In the genomic region with DNA sequence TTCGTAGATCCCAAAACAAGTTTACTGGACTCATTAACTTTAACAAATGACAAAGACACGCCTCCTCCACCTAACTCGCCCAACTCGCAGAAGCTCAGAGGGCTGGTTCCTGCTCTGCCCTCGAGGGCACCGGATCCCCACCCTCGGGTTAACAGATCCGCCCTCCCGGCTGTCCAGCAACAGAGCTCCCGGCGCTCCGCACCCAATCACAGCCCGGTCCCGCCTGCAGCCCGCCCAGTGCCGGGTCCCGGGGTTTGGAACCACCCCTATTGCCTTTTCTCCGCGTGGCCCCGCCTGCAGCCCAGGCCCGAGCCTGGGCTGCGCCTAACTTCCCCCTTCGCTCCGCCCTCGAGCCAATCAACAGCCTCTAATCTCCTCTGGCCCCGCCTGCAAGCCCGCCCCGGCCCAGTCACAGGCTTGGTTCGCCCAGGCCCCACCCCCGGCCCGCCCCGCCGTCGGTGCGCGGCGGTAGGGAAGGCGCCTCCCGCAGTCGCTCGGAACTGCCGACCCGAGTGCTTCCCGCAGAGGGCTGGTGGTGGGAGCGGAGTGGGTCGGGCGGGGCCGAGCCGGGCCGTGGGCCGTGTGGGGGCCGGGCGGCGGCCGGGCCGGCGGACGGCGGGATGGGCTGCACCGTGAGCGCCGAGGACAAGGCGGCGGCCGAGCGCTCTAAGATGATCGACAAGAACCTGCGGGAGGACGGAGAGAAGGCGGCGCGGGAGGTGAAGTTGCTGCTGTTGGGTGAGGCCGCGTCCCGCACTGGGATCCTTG, we compare ENCODE assay signal across 1 cellular context.
TF ChIP-seq lines count a peak whose summit lies in the region.

TSS of gene GNAI2 (plus strand) at position 489 of the 768 bp plus-strand sequence. CDS start at position 621, 132 bp downstream.

TF ChIP-seq in HepG2, 621 proteins besides CTCF, POLR2A, EP300 and RAD21 (continued from another document and continues in another):
- TF ChIP-seq, protein P1, sequence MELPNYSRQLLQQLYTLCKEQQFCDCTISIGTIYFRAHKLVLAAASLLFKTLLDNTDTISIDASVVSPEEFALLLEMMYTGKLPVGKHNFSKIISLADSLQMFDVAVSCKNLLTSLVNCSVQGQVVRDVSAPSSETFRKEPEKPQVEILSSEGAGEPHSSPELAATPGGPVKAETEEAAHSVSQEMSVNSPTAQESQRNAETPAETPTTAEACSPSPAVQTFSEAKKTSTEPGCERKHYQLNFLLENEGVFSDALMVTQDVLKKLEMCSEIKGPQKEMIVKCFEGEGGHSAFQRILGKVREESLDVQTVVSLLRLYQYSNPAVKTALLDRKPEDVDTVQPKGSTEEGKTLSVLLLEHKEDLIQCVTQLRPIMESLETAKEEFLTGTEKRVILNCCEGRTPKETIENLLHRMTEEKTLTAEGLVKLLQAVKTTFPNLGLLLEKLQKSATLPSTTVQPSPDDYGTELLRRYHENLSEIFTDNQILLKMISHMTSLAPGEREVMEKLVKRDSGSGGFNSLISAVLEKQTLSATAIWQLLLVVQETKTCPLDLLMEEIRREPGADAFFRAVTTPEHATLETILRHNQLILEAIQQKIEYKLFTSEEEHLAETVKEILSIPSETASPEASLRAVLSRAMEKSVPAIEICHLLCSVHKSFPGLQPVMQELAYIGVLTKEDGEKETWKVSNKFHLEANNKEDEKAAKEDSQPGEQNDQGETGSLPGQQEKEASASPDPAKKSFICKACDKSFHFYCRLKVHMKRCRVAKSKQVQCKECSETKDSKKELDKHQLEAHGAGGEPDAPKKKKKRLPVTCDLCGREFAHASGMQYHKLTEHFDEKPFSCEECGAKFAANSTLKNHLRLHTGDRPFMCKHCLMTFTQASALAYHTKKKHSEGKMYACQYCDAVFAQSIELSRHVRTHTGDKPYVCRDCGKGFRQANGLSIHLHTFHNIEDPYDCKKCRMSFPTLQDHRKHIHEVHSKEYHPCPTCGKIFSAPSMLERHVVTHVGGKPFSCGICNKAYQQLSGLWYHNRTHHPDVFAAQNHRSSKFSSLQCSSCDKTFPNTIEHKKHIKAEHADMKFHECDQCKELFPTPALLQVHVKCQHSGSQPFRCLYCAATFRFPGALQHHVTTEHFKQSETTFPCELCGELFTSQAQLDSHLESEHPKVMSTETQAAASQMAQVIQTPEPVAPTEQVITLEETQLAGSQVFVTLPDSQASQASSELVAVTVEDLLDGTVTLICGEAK (IDR thresholded peaks at IDR 0.05): no peak
- TF ChIP-seq, protein P1 (CRISPR knock-in tag; IDR thresholded peaks at IDR 0.05): no peak; the same call in 1 of the 2 replicates
- TF ChIP-seq MIER2 (CRISPR knock-in tag; IDR thresholded peaks at IDR 0.05): no peak
- no peak for TF ChIP-seq FOXC1 (CRISPR knock-in tag; IDR thresholded peaks at IDR 0.05; ENCODE audit: borderline replicate concordance)
- TF ChIP-seq ETV5 (CRISPR knock-in tag; IDR thresholded peaks at IDR 0.05; ENCODE audit: borderline replicate concordance): peak; percentile 29; the same call in 1 of the 2 replicates
- no peak for TF ChIP-seq MYC (CRISPR knock-in tag; IDR thresholded peaks at IDR 0.05; ENCODE audit: borderline replicate concordance)
- TF ChIP-seq ZBTB34 (CRISPR knock-in tag; IDR thresholded peaks at IDR 0.05): no peak
- 0 out of 2 replicates have a peak, but pooled peaks have one; percentile 71 for TF ChIP-seq HNRNPL (IDR thresholded peaks at IDR 0.05; ENCODE audit: low read depth, low read length)
- TF ChIP-seq HOXA7 (CRISPR knock-in tag; IDR thresholded peaks at IDR 0.05): no peak
- no peak for TF ChIP-seq GMEB2 (CRISPR knock-in tag; IDR thresholded peaks at IDR 0.05; ENCODE audit: low read depth)
- TF ChIP-seq MNT (IDR thresholded peaks at IDR 0.05): peak; percentile 77
- TF ChIP-seq MZF1 (CRISPR knock-in tag; IDR thresholded peaks at IDR 0.05; ENCODE audit: borderline replicate concordance): no peak
- TF ChIP-seq HOXA5 (CRISPR knock-in tag; IDR thresholded peaks at IDR 0.05): no peak
- TF ChIP-seq FOSL1 (CRISPR knock-in tag; IDR thresholded peaks at IDR 0.05; ENCODE audit: borderline replicate concordance): no peak
- no peak for TF ChIP-seq ZBTB38 (CRISPR knock-in tag; IDR thresholded peaks at IDR 0.05)
- TF ChIP-seq HCFC1 (IDR thresholded peaks at IDR 0.05; ENCODE audit: low read depth, low read length): no peak
- TF ChIP-seq, protein P2, sequence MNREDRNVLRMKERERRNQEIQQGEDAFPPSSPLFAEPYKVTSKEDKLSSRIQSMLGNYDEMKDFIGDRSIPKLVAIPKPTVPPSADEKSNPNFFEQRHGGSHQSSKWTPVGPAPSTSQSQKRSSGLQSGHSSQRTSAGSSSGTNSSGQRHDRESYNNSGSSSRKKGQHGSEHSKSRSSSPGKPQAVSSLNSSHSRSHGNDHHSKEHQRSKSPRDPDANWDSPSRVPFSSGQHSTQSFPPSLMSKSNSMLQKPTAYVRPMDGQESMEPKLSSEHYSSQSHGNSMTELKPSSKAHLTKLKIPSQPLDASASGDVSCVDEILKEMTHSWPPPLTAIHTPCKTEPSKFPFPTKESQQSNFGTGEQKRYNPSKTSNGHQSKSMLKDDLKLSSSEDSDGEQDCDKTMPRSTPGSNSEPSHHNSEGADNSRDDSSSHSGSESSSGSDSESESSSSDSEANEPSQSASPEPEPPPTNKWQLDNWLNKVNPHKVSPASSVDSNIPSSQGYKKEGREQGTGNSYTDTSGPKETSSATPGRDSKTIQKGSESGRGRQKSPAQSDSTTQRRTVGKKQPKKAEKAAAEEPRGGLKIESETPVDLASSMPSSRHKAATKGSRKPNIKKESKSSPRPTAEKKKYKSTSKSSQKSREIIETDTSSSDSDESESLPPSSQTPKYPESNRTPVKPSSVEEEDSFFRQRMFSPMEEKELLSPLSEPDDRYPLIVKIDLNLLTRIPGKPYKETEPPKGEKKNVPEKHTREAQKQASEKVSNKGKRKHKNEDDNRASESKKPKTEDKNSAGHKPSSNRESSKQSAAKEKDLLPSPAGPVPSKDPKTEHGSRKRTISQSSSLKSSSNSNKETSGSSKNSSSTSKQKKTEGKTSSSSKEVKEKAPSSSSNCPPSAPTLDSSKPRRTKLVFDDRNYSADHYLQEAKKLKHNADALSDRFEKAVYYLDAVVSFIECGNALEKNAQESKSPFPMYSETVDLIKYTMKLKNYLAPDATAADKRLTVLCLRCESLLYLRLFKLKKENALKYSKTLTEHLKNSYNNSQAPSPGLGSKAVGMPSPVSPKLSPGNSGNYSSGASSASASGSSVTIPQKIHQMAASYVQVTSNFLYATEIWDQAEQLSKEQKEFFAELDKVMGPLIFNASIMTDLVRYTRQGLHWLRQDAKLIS (CRISPR knock-in tag; IDR thresholded peaks at IDR 0.05): no peak
- peak; percentile 83 for TF ChIP-seq CCDC6 (CRISPR knock-in tag; IDR thresholded peaks at IDR 0.05)
- TF ChIP-seq ZNF790 (CRISPR knock-in tag; IDR thresholded peaks at IDR 0.05; ENCODE audit: borderline replicate concordance): peak; percentile 22; the same call in 1 of the 2 replicates
- TF ChIP-seq ARNTL (CRISPR knock-in tag; IDR thresholded peaks at IDR 0.05): no peak
- TF ChIP-seq ZNF83 (CRISPR knock-in tag; IDR thresholded peaks at IDR 0.05; ENCODE audit: borderline replicate concordance): no peak
- TF ChIP-seq KAT2B (IDR thresholded peaks at IDR 0.05; ENCODE audit: borderline replicate concordance, low read depth, low read length): no peak
- TF ChIP-seq, protein P3, sequence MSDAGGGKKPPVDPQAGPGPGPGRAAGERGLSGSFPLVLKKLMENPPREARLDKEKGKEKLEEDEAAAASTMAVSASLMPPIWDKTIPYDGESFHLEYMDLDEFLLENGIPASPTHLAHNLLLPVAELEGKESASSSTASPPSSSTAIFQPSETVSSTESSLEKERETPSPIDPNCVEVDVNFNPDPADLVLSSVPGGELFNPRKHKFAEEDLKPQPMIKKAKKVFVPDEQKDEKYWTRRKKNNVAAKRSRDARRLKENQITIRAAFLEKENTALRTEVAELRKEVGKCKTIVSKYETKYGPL (CRISPR knock-in tag; IDR thresholded peaks at IDR 0.05): no peak
- peak; percentile 33 for TF ChIP-seq RBM39 (IDR thresholded peaks at IDR 0.05; ENCODE audit: low read depth, low read length, poor library complexity, severe bottlenecking)
- no peak for TF ChIP-seq ZNF24 (IDR thresholded peaks at IDR 0.05)
